1 cellular context compared by ENCODE assay signal in genomic region chr16:23597003-23597756, GRCh38.
A peak's percentile ranks its signal among the peaks of the same experiment; 100 is the strongest.
TF ChIP-seq lines count a peak whose summit lies in the region.

No MANE protein-coding gene starts in this region.

TF ChIP-seq in K562, 482 proteins besides CTCF, POLR2A, EP300 and RAD21 (continued from another document and continues in another):
- no peak for TF ChIP-seq ZFP91 (CRISPR knock-in tag; IDR thresholded peaks at IDR 0.05)
- no peak for TF ChIP-seq POLR3G (IDR thresholded peaks at IDR 0.05; ENCODE audit: extremely low read depth, insufficient read length, insufficient replicate concordance)
- TF ChIP-seq, protein P1, sequence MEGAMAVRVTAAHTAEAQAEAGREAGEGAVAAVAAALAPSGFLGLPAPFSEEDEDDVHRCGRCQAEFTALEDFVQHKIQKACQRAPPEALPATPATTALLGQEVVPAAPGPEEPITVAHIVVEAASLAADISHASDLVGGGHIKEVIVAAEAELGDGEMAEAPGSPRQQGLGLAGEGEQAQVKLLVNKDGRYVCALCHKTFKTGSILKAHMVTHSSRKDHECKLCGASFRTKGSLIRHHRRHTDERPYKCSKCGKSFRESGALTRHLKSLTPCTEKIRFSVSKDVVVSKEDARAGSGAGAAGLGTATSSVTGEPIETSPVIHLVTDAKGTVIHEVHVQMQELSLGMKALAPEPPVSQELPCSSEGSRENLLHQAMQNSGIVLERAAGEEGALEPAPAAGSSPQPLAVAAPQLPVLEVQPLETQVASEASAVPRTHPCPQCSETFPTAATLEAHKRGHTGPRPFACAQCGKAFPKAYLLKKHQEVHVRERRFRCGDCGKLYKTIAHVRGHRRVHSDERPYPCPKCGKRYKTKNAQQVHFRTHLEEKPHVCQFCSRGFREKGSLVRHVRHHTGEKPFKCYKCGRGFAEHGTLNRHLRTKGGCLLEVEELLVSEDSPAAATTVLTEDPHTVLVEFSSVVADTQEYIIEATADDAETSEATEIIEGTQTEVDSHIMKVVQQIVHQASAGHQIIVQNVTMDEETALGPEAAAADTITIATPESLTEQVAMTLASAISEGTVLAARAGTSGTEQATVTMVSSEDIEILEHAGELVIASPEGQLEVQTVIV (CRISPR knock-in tag; IDR thresholded peaks at IDR 0.05; ENCODE audit: borderline replicate concordance): peak; percentile 87; the same call in 1 of the 2 replicates
- TF ChIP-seq TAF7 (tag; IDR thresholded peaks at IDR 0.05): peak; percentile 97
- TF ChIP-seq PHB (CRISPR knock-in tag; IDR thresholded peaks at IDR 0.05): no peak
- TF ChIP-seq DACH1 (IDR thresholded peaks at IDR 0.05; ENCODE audit: partially characterized antibody): peak; percentile 80
- TF ChIP-seq JUN (IDR thresholded peaks at IDR 0.05; ENCODE audit: borderline replicate concordance, low read depth, low read length): no peak
- no peak for TF ChIP-seq JUN (CRISPR knock-in tag; IDR thresholded peaks at IDR 0.05; ENCODE audit: borderline replicate concordance)
- TF ChIP-seq CBX2 (IDR thresholded peaks at IDR 0.05; ENCODE audit: insufficient read depth, low read length, poor library complexity, severe bottlenecking): no peak
- TF ChIP-seq NFYB (IDR thresholded peaks at IDR 0.05; ENCODE audit: extremely low read depth, insufficient read length): no peak
- no peak for TF ChIP-seq RBBP5 (IDR thresholded peaks at IDR 0.05; ENCODE audit: borderline replicate concordance, insufficient read depth, low read length, poor library complexity, severe bottlenecking)
- TF ChIP-seq SNRNP70 (optimal IDR thresholded peaks at IDR 0.05; ENCODE audit: low read depth, low read length): no peak
- TF ChIP-seq KLF1 (tag; IDR thresholded peaks at IDR 0.05): peak; percentile 84
- TF ChIP-seq, protein P2, sequence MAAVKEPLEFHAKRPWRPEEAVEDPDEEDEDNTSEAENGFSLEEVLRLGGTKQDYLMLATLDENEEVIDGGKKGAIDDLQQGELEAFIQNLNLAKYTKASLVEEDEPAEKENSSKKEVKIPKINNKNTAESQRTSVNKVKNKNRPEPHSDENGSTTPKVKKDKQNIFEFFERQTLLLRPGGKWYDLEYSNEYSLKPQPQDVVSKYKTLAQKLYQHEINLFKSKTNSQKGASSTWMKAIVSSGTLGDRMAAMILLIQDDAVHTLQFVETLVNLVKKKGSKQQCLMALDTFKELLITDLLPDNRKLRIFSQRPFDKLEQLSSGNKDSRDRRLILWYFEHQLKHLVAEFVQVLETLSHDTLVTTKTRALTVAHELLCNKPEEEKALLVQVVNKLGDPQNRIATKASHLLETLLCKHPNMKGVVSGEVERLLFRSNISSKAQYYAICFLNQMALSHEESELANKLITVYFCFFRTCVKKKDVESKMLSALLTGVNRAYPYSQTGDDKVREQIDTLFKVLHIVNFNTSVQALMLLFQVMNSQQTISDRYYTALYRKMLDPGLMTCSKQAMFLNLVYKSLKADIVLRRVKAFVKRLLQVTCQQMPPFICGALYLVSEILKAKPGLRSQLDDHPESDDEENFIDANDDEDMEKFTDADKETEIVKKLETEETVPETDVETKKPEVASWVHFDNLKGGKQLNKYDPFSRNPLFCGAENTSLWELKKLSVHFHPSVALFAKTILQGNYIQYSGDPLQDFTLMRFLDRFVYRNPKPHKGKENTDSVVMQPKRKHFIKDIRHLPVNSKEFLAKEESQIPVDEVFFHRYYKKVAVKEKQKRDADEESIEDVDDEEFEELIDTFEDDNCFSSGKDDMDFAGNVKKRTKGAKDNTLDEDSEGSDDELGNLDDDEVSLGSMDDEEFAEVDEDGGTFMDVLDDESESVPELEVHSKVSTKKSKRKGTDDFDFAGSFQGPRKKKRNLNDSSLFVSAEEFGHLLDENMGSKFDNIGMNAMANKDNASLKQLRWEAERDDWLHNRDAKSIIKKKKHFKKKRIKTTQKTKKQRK (IDR thresholded peaks at IDR 0.05; ENCODE audit: borderline replicate concordance, low read depth, low read length): no peak
- TF ChIP-seq LEF1 (IDR thresholded peaks at IDR 0.05): peak; percentile 80
- no peak for TF ChIP-seq NCOA2 (IDR thresholded peaks at IDR 0.05; ENCODE audit: partially characterized antibody in 2 of 2)
- no peak for TF ChIP-seq KDM4B (IDR thresholded peaks at IDR 0.05; ENCODE audit: borderline replicate concordance in 2 of 2, low read depth in 1 of 2)
- TF ChIP-seq TSC22D4 (tag; IDR thresholded peaks at IDR 0.05): peak; percentile 95
- TF ChIP-seq ZNF253 (CRISPR knock-in tag; conservative IDR thresholded peaks at IDR 0.05): 0 out of 2 replicates have a peak, but pooled peaks have one; percentile 74
- TF ChIP-seq SRSF9 (IDR thresholded peaks at IDR 0.05; ENCODE audit: borderline replicate concordance, low read depth, low read length): no peak
- peak; percentile 84 for TF ChIP-seq E2F8 (IDR thresholded peaks at IDR 0.05; ENCODE audit: low read depth, partially characterized antibody)
- TF ChIP-seq, protein P3, sequence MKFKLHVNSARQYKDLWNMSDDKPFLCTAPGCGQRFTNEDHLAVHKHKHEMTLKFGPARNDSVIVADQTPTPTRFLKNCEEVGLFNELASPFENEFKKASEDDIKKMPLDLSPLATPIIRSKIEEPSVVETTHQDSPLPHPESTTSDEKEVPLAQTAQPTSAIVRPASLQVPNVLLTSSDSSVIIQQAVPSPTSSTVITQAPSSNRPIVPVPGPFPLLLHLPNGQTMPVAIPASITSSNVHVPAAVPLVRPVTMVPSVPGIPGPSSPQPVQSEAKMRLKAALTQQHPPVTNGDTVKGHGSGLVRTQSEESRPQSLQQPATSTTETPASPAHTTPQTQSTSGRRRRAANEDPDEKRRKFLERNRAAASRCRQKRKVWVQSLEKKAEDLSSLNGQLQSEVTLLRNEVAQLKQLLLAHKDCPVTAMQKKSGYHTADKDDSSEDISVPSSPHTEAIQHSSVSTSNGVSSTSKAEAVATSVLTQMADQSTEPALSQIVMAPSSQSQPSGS (CRISPR knock-in tag; IDR thresholded peaks at IDR 0.05): no peak
- TF ChIP-seq NUFIP1 (IDR thresholded peaks at IDR 0.05; ENCODE audit: partially characterized antibody): peak; percentile 99
- TF ChIP-seq KAT2B (IDR thresholded peaks at IDR 0.05; ENCODE audit: low read depth, low read length): no peak
- TF ChIP-seq SLC30A9 (CRISPR knock-in tag; IDR thresholded peaks at IDR 0.05): peak; percentile 68; the same call in 1 of the 2 replicates
- TF ChIP-seq YY1 (IDR thresholded peaks at IDR 0.05; ENCODE audit: borderline replicate concordance in 1 of 3, control insufficient read depth in 1 of 3, extremely low read depth in 1 of 3, insufficient read depth in 3 of 3, insufficient read length in 1 of 3, insufficient replicate concordance in 2 of 3, low read depth in 1 of 3, low read length in 2 of 3): peak in 2 of 3 experiments; percentile 18 to 76
- no peak for TF ChIP-seq ZNF224 (CRISPR knock-in tag; IDR thresholded peaks at IDR 0.05)
- TF ChIP-seq BHLHE40 (IDR thresholded peaks at IDR 0.05; ENCODE audit: low read length): no peak
- no peak for TF ChIP-seq RBM25 (IDR thresholded peaks at IDR 0.05; ENCODE audit: low read depth, low read length, severe bottlenecking)
- TF ChIP-seq DMBX1 (CRISPR knock-in tag; IDR thresholded peaks at IDR 0.05; ENCODE audit: borderline replicate concordance): peak; percentile 100
- TF ChIP-seq TFE3 (CRISPR knock-in tag; IDR thresholded peaks at IDR 0.05): peak; percentile 73
- TF ChIP-seq, protein P4, sequence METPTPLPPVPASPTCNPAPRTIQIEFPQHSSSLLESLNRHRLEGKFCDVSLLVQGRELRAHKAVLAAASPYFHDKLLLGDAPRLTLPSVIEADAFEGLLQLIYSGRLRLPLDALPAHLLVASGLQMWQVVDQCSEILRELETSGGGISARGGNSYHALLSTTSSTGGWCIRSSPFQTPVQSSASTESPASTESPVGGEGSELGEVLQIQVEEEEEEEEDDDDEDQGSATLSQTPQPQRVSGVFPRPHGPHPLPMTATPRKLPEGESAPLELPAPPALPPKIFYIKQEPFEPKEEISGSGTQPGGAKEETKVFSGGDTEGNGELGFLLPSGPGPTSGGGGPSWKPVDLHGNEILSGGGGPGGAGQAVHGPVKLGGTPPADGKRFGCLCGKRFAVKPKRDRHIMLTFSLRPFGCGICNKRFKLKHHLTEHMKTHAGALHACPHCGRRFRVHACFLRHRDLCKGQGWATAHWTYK (CRISPR knock-in tag; IDR thresholded peaks at IDR 0.05): peak; percentile 100
- peak; percentile 75 for TF ChIP-seq BRD9 (IDR thresholded peaks at IDR 0.05; ENCODE audit: low read depth, partially characterized antibody)
- TF ChIP-seq RREB1 (CRISPR knock-in tag; IDR thresholded peaks at IDR 0.05): peak; percentile 99
- no peak for TF ChIP-seq PML (IDR thresholded peaks at IDR 0.05; ENCODE audit: low read length)
- TF ChIP-seq NCOR1 (IDR thresholded peaks at IDR 0.05): peak; percentile 75
- no peak for TF ChIP-seq ZNF282 (CRISPR knock-in tag; IDR thresholded peaks at IDR 0.05)
- TF ChIP-seq, protein P5, sequence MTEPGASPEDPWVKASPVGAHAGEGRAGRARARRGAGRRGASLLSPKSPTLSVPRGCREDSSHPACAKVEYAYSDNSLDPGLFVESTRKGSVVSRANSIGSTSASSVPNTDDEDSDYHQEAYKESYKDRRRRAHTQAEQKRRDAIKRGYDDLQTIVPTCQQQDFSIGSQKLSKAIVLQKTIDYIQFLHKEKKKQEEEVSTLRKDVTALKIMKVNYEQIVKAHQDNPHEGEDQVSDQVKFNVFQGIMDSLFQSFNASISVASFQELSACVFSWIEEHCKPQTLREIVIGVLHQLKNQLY (CRISPR knock-in tag; conservative IDR thresholded peaks at IDR 0.05): peak in 1 of 2 experiments; percentile 84; a peak in 1 of 4 replicates
